In genomic region chr2:180730976-180731375, GRCh38 we compare ENCODE assay signal across 19 cellular contexts.
DNase-seq lines count a peak whose midpoint lies in the region; ATAC-seq, FAIRE-seq and TF ChIP-seq lines count a peak whose summit lies in the region.
"Had no signal": no experiment of that assay in that cellular context is flagged by ENCODE, and none has a peak within 500 bp of the region (broad histone marks: within the 10 kb centered on the region; RNA-seq: fewer than 3 reads in every experiment).

No MANE protein-coding gene starts in this region.

- no peak for TF ChIP-seq POLR2A in GM12891 (IDR thresholded peaks at IDR 0.05; ENCODE audit: low read depth, low read length)

- no peak for TF ChIP-seq CTCF in bronchial epithelial cell (IDR thresholded peaks at IDR 0.05; ENCODE audit: insufficient read depth, low read length, severe bottlenecking)
- no peak for TF ChIP-seq CTCF in left lung (IDR thresholded peaks at IDR 0.05)

- FAIRE-seq in bronchial epithelial cell (lab: Jason Lieb, UNC) (no peak), GM12891 (lab: Jason Lieb, UNC) (no peak)
- FAIRE-seq: endothelial cell of umbilical vein had no signal

- no peaks in the 10 kb centered on the region for H3K36me3 ChIP-seq in bronchial epithelial cell (ENCODE audit: control insufficient read depth, insufficient read depth, low read length)
- H3K36me3 ChIP-seq in left lung = no peaks in the 10 kb centered on the region
- H3K36me3 ChIP-seq: MG63 had no signal

- H3K9me3 ChIP-seq in left lung = no peaks in the 10 kb centered on the region
- H3K9me3 ChIP-seq: Caco-2, MG63 had no signal

- H3K4me3 ChIP-seq in bronchial epithelial cell (ENCODE audit: low read depth, low read length) = no peak overlapping the region
- no peak overlapping the region for H3K4me3 ChIP-seq in left lung
- H3K4me3 ChIP-seq: MG63 had no signal

- ATAC-seq in left lung = peak; percentile 75
- ATAC-seq: activated naive CD4-positive, alpha-beta T cell treated with anti-CD3 and anti-CD28 coated beads, Interleukin-2, amount 50 U/mL, for 72 hours; activated T-cell treated with anti-CD3 and anti-CD28 coated beads, Interleukin-2, amount 50 U/mL, for 72 hours; naive thymus-derived CD8-positive, alpha-beta T cell; stimulated activated naive CD8-positive, alpha-beta T cell treated with anti-CD3 and anti-CD28 coated beads, Interleukin-15, amount 100 ng/mL, for 72 hours had no signal

- H3K4me1 ChIP-seq in left lung = peaks cover 0 to 4% of the 10 kb centered on the region in 2 donors
- H3K4me1 ChIP-seq: parathyroid adenoma had no signal

- intact Hi-C loops in left lung (cut with DNase I) = no loop called here

- H3K27me3 ChIP-seq in bronchial epithelial cell (ENCODE audit: control insufficient read depth, insufficient read depth, low read length) = no peaks in the 10 kb centered on the region
- H3K27me3 ChIP-seq in left lung = no peaks in the 10 kb centered on the region
- H3K27me3 ChIP-seq: MG63 had no signal

- H3K27ac ChIP-seq in left lung = no peak overlapping the region
- H3K27ac ChIP-seq: parathyroid adenoma, SK-N-MC had no signal

- DNase-seq in EH (ENCODE audit: low read depth) (peak; percentile 16), MV-4-11 (lab: John Stamatoyannopoulos, UW) (peak; percentile 51), bronchial epithelial cell (ENCODE audit: low read depth) (peak; percentile 92), left lung (no peak), NCI-H1048 (lab: John Stamatoyannopoulos, UW) (no peak), GM12891 (ENCODE audit: insufficient read length, low spot score) (no peak), AG20443 (ENCODE audit: low spot score) (no peak)
- DNase-seq: activated B cell treated with CpG ODN at 0.5 μM for 24 hours; activated T-cell treated with anti-CD3 and anti-CD28 coated beads, Interleukin-2, amount 50 U/mL, for 72 hours; Caco-2; MG63; naive thymus-derived CD8-positive, alpha-beta T cell; NCI-H2081 treated with DMSO at 0.1 percent for 48 hours; NCI-H526; stimulated activated naive CD8-positive, alpha-beta T cell treated with anti-CD3 and anti-CD28 coated beads, Interleukin-15, amount 100 ng/mL, for 72 hours had no signal

TF ChIP-seq in GM12891, 5 proteins besides CTCF, POLR2A, EP300 and RAD21:
- TF ChIP-seq POU2F2 (IDR thresholded peaks at IDR 0.05; ENCODE audit: low read depth, low read length) (no peak), TAF1 (IDR thresholded peaks at IDR 0.05; ENCODE audit: low read depth, low read length) (no peak), SPI1 (IDR thresholded peaks at IDR 0.05; ENCODE audit: low read depth, low read length) (no peak), PAX5 (IDR thresholded peaks at IDR 0.05; ENCODE audit: insufficient read depth, low read length, severe bottlenecking) (no peak), POLR2AphosphoS5 (IDR thresholded peaks at IDR 0.05; ENCODE audit: low read depth, low read length) (no peak)
TF ChIP-seq in GM12891: peak in this region for 0.

Comparison
In these comparisons a context has a peak if more than half of its experiments do, and no peak if none do; other contexts are left out.
1. DNase-seq: peak in EH (single experiment), MV-4-11 (single experiment) and bronchial epithelial cell (single experiment); none in left lung (0 of 2), NCI-H1048 (single experiment), GM12891 (single experiment) and AG20443 (single experiment).